In the genomic region with DNA sequence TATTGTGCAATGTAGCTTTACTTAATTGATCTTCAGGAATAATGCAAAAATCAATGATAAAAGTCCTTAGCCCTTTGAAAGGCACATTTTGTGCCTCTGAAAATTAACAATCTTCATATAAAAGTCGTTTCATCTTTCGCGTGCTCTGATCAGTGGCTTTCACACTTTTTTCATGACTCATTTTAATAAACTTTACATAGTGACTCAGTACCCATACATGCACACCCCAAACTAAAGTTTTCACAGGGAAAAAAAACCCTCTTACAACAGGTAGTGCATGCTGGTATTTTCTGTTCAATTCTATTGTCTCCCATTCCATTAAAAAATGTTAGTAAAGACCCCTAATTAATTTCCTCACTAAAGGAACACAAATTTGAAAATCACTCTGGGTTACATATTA, we compare ENCODE assay signal across 1 cellular context.
TF ChIP-seq lines count a peak whose summit lies in the region.

No MANE protein-coding gene starts in this region.

TF ChIP-seq in endothelial cell of umbilical vein, 7 proteins besides CTCF, POLR2A, EP300 and RAD21:
- TF ChIP-seq FOS (IDR thresholded peaks at IDR 0.05; ENCODE audit: borderline replicate concordance, insufficient read depth, low read length) (peak; percentile 67), EZH2 (IDR thresholded peaks at IDR 0.05; ENCODE audit: borderline replicate concordance, low read depth, low read length, severe bottlenecking) (no peak)
